ENCODE assay signal across 24 cellular contexts in genomic region chr14:27613102-27613501, GRCh38.
A peak's percentile ranks its signal among the peaks of the same experiment; 100 is the strongest.
DNase-seq lines count a peak whose midpoint lies in the region; ATAC-seq and TF ChIP-seq lines count a peak whose summit lies in the region.
"Had no signal": no experiment of that assay in that cellular context is flagged by ENCODE, and none has a peak within 500 bp of the region (broad histone marks: within the 10 kb centered on the region; RNA-seq: fewer than 3 reads in every experiment).

No MANE protein-coding gene starts in this region.

- no peak overlapping the region for H3K4me2 ChIP-seq in GM23338
- H3K4me2 ChIP-seq: A549, BLaER1 had no signal

- no peaks in the 10 kb centered on the region for H3F3A ChIP-seq in GM23338 (replicated peaks; ENCODE audit: low read depth)

- no peaks in the 10 kb centered on the region for H3K79me2 ChIP-seq in GM23338 (replicated peaks; ENCODE audit: insufficient read depth)

- no peaks in the 10 kb centered on the region for H3K9me3 Mint-ChIP-seq in GM23338
- H3K9me3 Mint-ChIP-seq in nephron: no peaks in the 10 kb centered on the region

- no peaks in the 10 kb centered on the region for H3K9me2 ChIP-seq in GM23338 (ENCODE audit: insufficient read depth)

- DNase-seq in GM23338 (ENCODE audit: low spot score) (peak; percentile 16), astrocyte of the hippocampus (ENCODE audit: low read depth, low spot score) (peak; percentile 4), AG08395 (ENCODE audit: low spot score) (no peak), GM19238 (ENCODE audit: insufficient read length, low spot score) (no peak)
- no peak for DNase-seq in stimulated activated CD4-positive, alpha-beta T cell treated with anti-CD3 and anti-CD28 coated beads, Interleukin-4, amount 100 ng/mL, for 24 hours
- DNase-seq: BE2C; C1 segment of cervical spinal cord; CD4-positive, alpha-beta memory T cell; CD4-positive, CD25-positive, alpha-beta regulatory T cell; CD8-positive, alpha-beta memory T cell; COR-L47; DMS 273 treated with DMSO at 0.1 percent for 48 hours; DMS153; DMS53; DMS79; DND-41; EL; GDM1 had no signal

- H3K27ac ChIP-seq in GM23338 (ENCODE audit: low read depth): no peak overlapping the region
- H3K27ac ChIP-seq: 22Rv1, A549, BLaER1 had no signal

- H3K36me3 Mint-ChIP-seq in GM23338 (ENCODE audit: low read depth) (no peaks in the 10 kb centered on the region; the same call in 2 of the 3 replicates), nephron (ENCODE audit: low read depth) (no peaks in the 10 kb centered on the region)
- H3K36me3 Mint-ChIP-seq: CD14-positive monocyte; CD4-positive, alpha-beta memory T cell; CD4-positive, CD25-positive, alpha-beta regulatory T cell; CD8-positive, alpha-beta memory T cell had no signal

- no peaks in the 10 kb centered on the region for H3K27me3 Mint-ChIP-seq in GM23338 (ENCODE audit: insufficient read depth, low read depth, poor library complexity)
- H3K27me3 Mint-ChIP-seq in nephron (ENCODE audit: low read depth): no peaks in the 10 kb centered on the region
- H3K27me3 Mint-ChIP-seq: CD4-positive, alpha-beta memory T cell; CD4-positive, CD25-positive, alpha-beta regulatory T cell; CD8-positive, alpha-beta memory T cell had no signal

- H3K4me3 ChIP-seq in GM23338: no peak overlapping the region
- H3K4me3 ChIP-seq: A549, BLaER1, GM12878 had no signal

- H3K4me3 Mint-ChIP-seq in GM23338 (no peak overlapping the region), nephron (peak overlapping the region; percentile 13 to 68 (median 46))
- H3K4me3 Mint-ChIP-seq: CD14-positive monocyte; CD4-positive, alpha-beta memory T cell; CD4-positive, CD25-positive, alpha-beta regulatory T cell had no signal

- TF ChIP-seq CTCF in GM23338 (conservative IDR thresholded peaks at IDR 0.05; ENCODE audit: low read depth in 2 of 2) (no peak), nephron (IDR thresholded peaks at IDR 0.05; ENCODE audit: unreplicated experiment in 3 of 3) (no peak)

- H2AFZ ChIP-seq in GM23338: no peak overlapping the region

- peak; percentile 56 for ATAC-seq in GM23338
- ATAC-seq: A549, GM12878 had no signal

- peaks cover 12% of the 10 kb centered on the region for H3K4me1 Mint-ChIP-seq in GM23338
- H3K4me1 Mint-ChIP-seq in nephron: no peaks in the 10 kb centered on the region
- H3K4me1 Mint-ChIP-seq: CD14-positive monocyte; CD4-positive, alpha-beta memory T cell; CD4-positive, CD25-positive, alpha-beta regulatory T cell; CD8-positive, alpha-beta memory T cell had no signal

- no peaks in the 10 kb centered on the region for H4K20me1 ChIP-seq in GM23338 (replicated peaks; ENCODE audit: insufficient read depth)
- H4K20me1 ChIP-seq: BLaER1 had no signal

- H3K4me1 ChIP-seq in GM23338 (ENCODE audit: insufficient read depth): peaks cover 7% of the 10 kb centered on the region; the same call in 1 of the 2 replicates
- H3K4me1 ChIP-seq: A549, BE2C, BLaER1 had no signal

- H3K27me3 ChIP-seq in GM23338 (ENCODE audit: insufficient read depth): no peaks in the 10 kb centered on the region
- H3K27me3 ChIP-seq: BE2C, BLaER1 had no signal

- no peak overlapping the region for H3K27ac Mint-ChIP-seq in GM23338
- peak overlapping the region; percentile 89 to 95 (median 93) for H3K27ac Mint-ChIP-seq in nephron
- H3K27ac Mint-ChIP-seq: CD14-positive monocyte; CD4-positive, alpha-beta memory T cell; CD4-positive, CD25-positive, alpha-beta regulatory T cell; CD8-positive, alpha-beta memory T cell had no signal

- no peaks in the 10 kb centered on the region for H3K36me3 ChIP-seq in GM23338 (ENCODE audit: insufficient read depth)
- H3K36me3 ChIP-seq: BE2C, BLaER1 had no signal

TF ChIP-seq in GM23338, 12 proteins besides CTCF, POLR2A, EP300 and RAD21:
- TF ChIP-seq NANOG (IDR thresholded peaks at IDR 0.05; ENCODE audit: borderline replicate concordance): no peak
- no peak for TF ChIP-seq EZH2 (IDR thresholded peaks at IDR 0.05; ENCODE audit: low read depth, unreplicated experiment)
- TF ChIP-seq ZNF462 (CRISPR knock-in tag; IDR thresholded peaks at IDR 0.05): no peak
TF ChIP-seq in GM23338: peak in this region for 0.

Comparison
In these comparisons a context has a peak if more than half of its experiments do, and no peak if none do; other contexts are left out.
1. DNase-seq: peak in GM23338 (single experiment) and astrocyte of the hippocampus (single experiment); none in stimulated activated CD4-positive, alpha-beta T cell treated with anti-CD3 and anti-CD28 coated beads, Interleukin-4, amount 100 ng/mL, for 24 hours (single experiment), AG08395 (single experiment) and GM19238 (single experiment).